ENCODE assay signal across 27 cellular contexts in the genomic region with DNA sequence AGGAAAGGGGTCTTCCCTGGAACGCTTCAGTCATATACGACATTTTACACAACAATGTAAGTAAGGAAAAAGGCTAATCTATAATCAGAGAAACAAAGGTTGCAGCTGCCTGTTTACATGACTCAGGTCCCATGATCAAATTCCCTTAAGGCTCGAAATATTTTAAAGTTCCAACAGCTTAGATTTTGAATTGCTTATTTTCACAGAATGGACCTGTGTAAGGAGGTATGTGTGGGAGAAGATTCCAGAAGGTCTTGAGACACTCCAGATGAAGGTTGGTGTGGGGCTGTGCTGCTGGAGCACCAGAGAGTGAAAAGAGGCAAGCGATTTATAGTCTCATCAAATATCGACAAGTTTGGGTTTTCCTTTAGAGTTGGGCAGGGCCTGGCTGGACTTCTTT. TPM values are rescaled to one million over a fixed set of nuclear protein-coding genes. Genes with fewer than 3 reads are reported as not detected.
DNase-seq lines count a peak whose midpoint lies in the region; ATAC-seq and TF ChIP-seq lines count a peak whose summit lies in the region.
"Had no signal": no experiment of that assay in that cellular context is flagged by ENCODE, and none has a peak within 500 bp of the region (broad histone marks: within the 10 kb centered on the region; RNA-seq: fewer than 3 reads in every experiment).

No MANE protein-coding gene starts in this region.

- H3K4me1 Mint-ChIP-seq in activated naive CD8-positive, alpha-beta T cell treated with anti-CD3 and anti-CD28 coated beads, Interleukin-2, amount 50 U/mL, for 24 hours, result peaks cover 7% of the 10 kb centered on the region
- H3K4me1 Mint-ChIP-seq in activated naive CD8-positive, alpha-beta T cell treated with anti-CD3 and anti-CD28 coated beads for 36 hours, result peaks cover 2% of the 10 kb centered on the region
- H3K4me1 Mint-ChIP-seq in WTC11 (peaks cover 48% of the 10 kb centered on the region), mesothelial cell of epicardium (peaks cover 32% of the 10 kb centered on the region)
- H3K4me1 Mint-ChIP-seq in T-helper 2 cell treated with Interferon-gamma antibody and Interleukin-4, amounts not matched to agents 5 μg/mL and 100 μg/mL, for 36 hours (ENCODE audit: low read depth), result peaks cover 1% of the 10 kb centered on the region

- no peak overlapping the region for H3K4me3 Mint-ChIP-seq in activated naive CD8-positive, alpha-beta T cell treated with anti-CD3 and anti-CD28 coated beads, Interleukin-2, amount 50 U/mL, for 24 hours
- H3K4me3 Mint-ChIP-seq in activated naive CD8-positive, alpha-beta T cell treated with anti-CD3 and anti-CD28 coated beads for 36 hours, result no peak overlapping the region
- H3K4me3 Mint-ChIP-seq in WTC11 (no peak overlapping the region), mesothelial cell of epicardium (no peak overlapping the region)
- no peak overlapping the region for H3K4me3 Mint-ChIP-seq in T-helper 2 cell treated with Interferon-gamma antibody and Interleukin-4, amounts not matched to agents 5 μg/mL and 100 μg/mL, for 36 hours
- H3K4me3 Mint-ChIP-seq: activated CD8-positive, alpha-beta T cell treated with anti-CD3 and anti-CD28 coated beads for 36 hours had no signal

- no peaks in the 10 kb centered on the region for H3K27me3 ChIP-seq in uterus
- peaks cover 0 to 6% (median 0%) of the 10 kb centered on the region in 45 donors for H3K27me3 ChIP-seq in dorsolateral prefrontal cortex
- H3K27me3 ChIP-seq: neutrophil, stomach, tibial nerve had no signal

- ATAC-seq in activated naive CD8-positive, alpha-beta T cell treated with anti-CD3 and anti-CD28 coated beads, Interleukin-2, amount 50 U/mL, for 24 hours, result no peak
- no peak; the same call in 1 of the 2 replicates for ATAC-seq in WTC11
- ATAC-seq: activated CD4-positive, CD25-positive, alpha-beta regulatory T cell treated with anti-CD3 and anti-CD28 coated beads, Interleukin-2, amount 50 U/mL, for 24 hours; activated CD8-positive, alpha-beta T cell treated with anti-CD3 and anti-CD28 coated beads for 36 hours; K562; left lobe of liver had no signal

- TF ChIP-seq POLR2A in uterus (IDR thresholded peaks at IDR 0.05), result no peak

- H3K36me3 Mint-ChIP-seq in activated naive CD8-positive, alpha-beta T cell treated with anti-CD3 and anti-CD28 coated beads, Interleukin-2, amount 50 U/mL, for 24 hours (ENCODE audit: low read depth), result no peaks in the 10 kb centered on the region
- no peaks in the 10 kb centered on the region for H3K36me3 Mint-ChIP-seq in activated naive CD8-positive, alpha-beta T cell treated with anti-CD3 and anti-CD28 coated beads for 36 hours
- H3K36me3 Mint-ChIP-seq in WTC11 (no peaks in the 10 kb centered on the region), mesothelial cell of epicardium (no peaks in the 10 kb centered on the region)
- H3K36me3 Mint-ChIP-seq in T-helper 2 cell treated with Interferon-gamma antibody and Interleukin-4, amounts not matched to agents 5 μg/mL and 100 μg/mL, for 36 hours (ENCODE audit: low read depth), result no peaks in the 10 kb centered on the region

- H3K27ac Mint-ChIP-seq in activated naive CD8-positive, alpha-beta T cell treated with anti-CD3 and anti-CD28 coated beads, Interleukin-2, amount 50 U/mL, for 24 hours, result peak overlapping the region; percentile 26
- H3K27ac Mint-ChIP-seq in activated naive CD8-positive, alpha-beta T cell treated with anti-CD3 and anti-CD28 coated beads for 36 hours, result no peak overlapping the region
- H3K27ac Mint-ChIP-seq in WTC11 (peak overlapping the region; percentile 75), mesothelial cell of epicardium (peak overlapping the region; percentile 66)
- no peak overlapping the region for H3K27ac Mint-ChIP-seq in T-helper 2 cell treated with Interferon-gamma antibody and Interleukin-4, amounts not matched to agents 5 μg/mL and 100 μg/mL, for 36 hours
- H3K27ac Mint-ChIP-seq: activated CD8-positive, alpha-beta T cell treated with anti-CD3 and anti-CD28 coated beads for 36 hours had no signal

- POLR2A ChIA-PET in WTC11 (lab: Charles Lee), result interaction anchor here (0.7 kb wide), 1 partner anchor 34 kb away, joined by 5 read pairs; a partner anchor contains a TSS

- H3K9me3 Mint-ChIP-seq in activated naive CD8-positive, alpha-beta T cell treated with anti-CD3 and anti-CD28 coated beads, Interleukin-2, amount 50 U/mL, for 24 hours, result no peaks in the 10 kb centered on the region
- H3K9me3 Mint-ChIP-seq in activated naive CD8-positive, alpha-beta T cell treated with anti-CD3 and anti-CD28 coated beads for 36 hours, result no peaks in the 10 kb centered on the region
- H3K9me3 Mint-ChIP-seq in WTC11 (no peaks in the 10 kb centered on the region), mesothelial cell of epicardium (no peaks in the 10 kb centered on the region)
- H3K9me3 Mint-ChIP-seq in T-helper 2 cell treated with Interferon-gamma antibody and Interleukin-4, amounts not matched to agents 5 μg/mL and 100 μg/mL, for 36 hours, result no peaks in the 10 kb centered on the region
- H3K9me3 Mint-ChIP-seq: activated CD8-positive, alpha-beta T cell treated with anti-CD3 and anti-CD28 coated beads for 36 hours had no signal

- H3K27ac ChIP-seq in uterus (peak overlapping the region; percentile 64 to 67), dorsolateral prefrontal cortex (no peak overlapping the region)
- H3K27ac ChIP-seq: coronary artery, neutrophil, stomach, tibial nerve had no signal

- H3K27me3 Mint-ChIP-seq in activated naive CD8-positive, alpha-beta T cell treated with anti-CD3 and anti-CD28 coated beads, Interleukin-2, amount 50 U/mL, for 24 hours, result no peaks in the 10 kb centered on the region
- H3K27me3 Mint-ChIP-seq in activated naive CD8-positive, alpha-beta T cell treated with anti-CD3 and anti-CD28 coated beads for 36 hours, result peaks cover under 1% of the 10 kb centered on the region
- H3K27me3 Mint-ChIP-seq in WTC11 (ENCODE audit: low read depth) (peaks cover 4% of the 10 kb centered on the region; the same call in 1 of the 2 replicates), mesothelial cell of epicardium (ENCODE audit: low read depth) (peaks cover 7% of the 10 kb centered on the region)
- H3K27me3 Mint-ChIP-seq in T-helper 2 cell treated with Interferon-gamma antibody and Interleukin-4, amounts not matched to agents 5 μg/mL and 100 μg/mL, for 36 hours (ENCODE audit: low read depth), result peaks cover 9% of the 10 kb centered on the region

- CTCF ChIA-PET in WTC11 (lab: Charles Lee), result interaction anchor here (0.9 to 1.7 kb wide), 3 partner anchors 13 to 446 kb away, joined by 3 to 5 read pairs (median 3); no protein-coding TSS in a partner anchor

- H3K9me3 ChIP-seq in uterus, result no peaks in the 10 kb centered on the region
- H3K9me3 ChIP-seq: neutrophil, stomach, tibial nerve had no signal

- no peak for DNase-seq in activated naive CD8-positive, alpha-beta T cell treated with anti-CD3 and anti-CD28 coated beads, Interleukin-2, amount 50 U/mL, for 24 hours
- no peak for DNase-seq in activated naive CD8-positive, alpha-beta T cell treated with anti-CD3 and anti-CD28 coated beads for 36 hours
- DNase-seq in WTC11 (ENCODE audit: low spot score), result no peak
- DNase-seq in mesothelial cell of epicardium (ENCODE audit: low spot score in 2 of 2, unreplicated experiment in 2 of 2), result no peak
- no peak for DNase-seq in uterus
- no peak for DNase-seq in T-helper 2 cell treated with Interferon-gamma antibody and Interleukin-4, amounts not matched to agents 5 μg/mL and 100 μg/mL, for 36 hours (ENCODE audit: low spot score)
- DNase-seq in HUDEP-2 (lab: John Stamatoyannopoulos, UW; ENCODE audit: unreplicated experiment in 76 of 76), result no peak
- DNase-seq in dorsolateral prefrontal cortex, result no peak
- DNase-seq: 8988T; activated CD8-positive, alpha-beta T cell treated with anti-CD3 and anti-CD28 coated beads for 36 hours; activated gamma-delta T cell treated with Interleukin-2 at 50 U/mL for 16 hours; activated T-cell treated with anti-CD3 and anti-CD28 coated beads, Interleukin-2, amount 50 U/mL, for 1 hour; amniotic stem cell; DMS79 treated with DMSO at 0.1 percent for 48 hours; NCI-H187 treated with DMSO at 0.1 percent for 48 hours; NCI-H774; stimulated activated CD4-positive, alpha-beta T cell treated with anti-CD3 and anti-CD28 coated beads, Interleukin-4, amount 100 ng/mL, for 24 hours; stomach had no signal

- H3K36me3 ChIP-seq in uterus, result no peaks in the 10 kb centered on the region
- H3K36me3 ChIP-seq: neutrophil, stomach, tibial nerve had no signal

- H3K4me1 ChIP-seq in uterus, result no peaks in the 10 kb centered on the region
- H3K4me1 ChIP-seq: tibial nerve had no signal

- H3K4me3 ChIP-seq in uterus, result no peak overlapping the region
- no peak overlapping the region for H3K4me3 ChIP-seq in dorsolateral prefrontal cortex
- H3K4me3 ChIP-seq: coronary artery, K562, smooth muscle cell, stomach, tibial nerve had no signal

- TF ChIP-seq CTCF in WTC11 (IDR thresholded peaks at IDR 0.05) (no peak), mesothelial cell of epicardium (IDR thresholded peaks at IDR 0.05; ENCODE audit: unreplicated experiment) (no peak), uterus (IDR thresholded peaks at IDR 0.05) (no peak), dorsolateral prefrontal cortex (IDR thresholded peaks at IDR 0.05 in 54 of 56, conservative IDR thresholded peaks at IDR 0.05 in 2 of 56; ENCODE audit: low read depth in 1 of 56, partially characterized antibody in 56 of 56) (no peak)

- intact Hi-C loops in uterus (cut with DNase I; ENCODE audit: low total_unique reads), result no loop called here
- intact Hi-C loops in dorsolateral prefrontal cortex (cut with DNase I), result no loop called here

TF ChIP-seq in WTC11, 78 proteins besides CTCF, POLR2A, EP300 and RAD21 (continues in another document):
- TF ChIP-seq CREB1 (CRISPR knock-in tag; IDR thresholded peaks at IDR 0.05) (no peak), ZBTB21 (CRISPR knock-in tag; IDR thresholded peaks at IDR 0.05; ENCODE audit: borderline replicate concordance) (no peak)

RNA-seq across cellular contexts. Expression of a gene that starts 34.1 kb away (rescaled TPM):
- not detected for total RNA-seq in activated naive CD8-positive, alpha-beta T cell treated with anti-CD3 and anti-CD28 coated beads for 36 hours
- 5.7 to 7.2 TPM (median 7.0 TPM) in 3 replicates for total RNA-seq in WTC11 (2021)
- not detected in 3 replicates for total RNA-seq in mesothelial cell of epicardium
- total RNA-seq in uterus, result under 1 TPM in 1 of 4 donors, not detected in 3; 0.28 TPM
- not detected for total RNA-seq in dorsolateral prefrontal cortex
- total RNA-seq: activated CD8-positive, alpha-beta T cell treated with anti-CD3 and anti-CD28 coated beads for 36 hours; H4; K562; left lobe of liver; mucosa of gallbladder; smooth muscle cell; tibial nerve had no signal

Comparison
In these comparisons a context has a peak if more than half of its experiments do, and no peak if none do; other contexts are left out.
1. H3K27ac Mint-ChIP-seq: peak in activated naive CD8-positive, alpha-beta T cell treated with anti-CD3 and anti-CD28 coated beads, Interleukin-2, amount 50 U/mL, for 24 hours (single experiment), WTC11 (single experiment) and mesothelial cell of epicardium (single experiment); none in activated naive CD8-positive, alpha-beta T cell treated with anti-CD3 and anti-CD28 coated beads for 36 hours (single experiment) and T-helper 2 cell treated with Interferon-gamma antibody and Interleukin-4, amounts not matched to agents 5 μg/mL and 100 μg/mL, for 36 hours (single experiment).
2. H3K27ac ChIP-seq: peak in uterus (2 of 2); none in dorsolateral prefrontal cortex (0 of 59).